8 cellular contexts compared by ENCODE assay signal in the genomic region with DNA sequence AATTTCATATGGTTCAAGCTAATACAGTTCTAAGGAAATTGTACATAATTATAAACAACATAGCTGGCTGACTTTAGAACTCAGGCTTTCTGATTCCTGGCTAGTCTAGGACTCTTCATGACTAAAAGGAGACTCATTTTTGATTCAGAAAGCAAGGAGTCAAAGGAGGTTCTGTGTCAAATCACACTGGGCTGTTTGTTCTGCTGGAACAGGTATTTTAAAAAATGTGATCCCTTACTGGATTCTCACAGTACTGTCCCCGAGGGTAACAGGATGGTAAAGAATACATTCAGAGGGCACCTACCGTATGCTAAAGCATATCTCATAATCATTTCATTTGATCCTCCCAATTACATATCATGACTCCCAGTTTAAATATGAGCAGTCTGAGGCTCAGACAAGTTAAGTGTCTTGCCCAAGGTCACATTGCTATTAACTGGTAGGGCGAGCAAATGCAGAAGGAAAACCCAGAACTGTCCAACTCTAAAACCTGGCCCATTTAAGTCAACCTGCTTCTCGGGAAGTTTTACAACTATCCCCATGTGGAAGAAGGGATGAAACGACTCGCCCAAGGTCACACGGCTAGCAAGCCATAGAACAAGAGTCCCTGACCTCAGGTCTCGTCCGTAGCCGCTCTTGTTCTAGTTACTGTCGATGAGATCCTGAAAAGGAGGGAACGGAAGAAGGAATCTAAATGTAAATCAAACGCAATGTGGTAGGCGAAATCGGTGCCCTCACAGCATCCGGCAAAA. TPM values are rescaled to one million over a fixed set of nuclear protein-coding genes. Genes with fewer than 3 reads are reported as not detected.
DNase-seq lines count a peak whose midpoint lies in the region; ATAC-seq and TF ChIP-seq lines count a peak whose summit lies in the region.

No MANE protein-coding gene starts in this region.

- H3K36me3 Mint-ChIP-seq in activated CD8-positive, alpha-beta memory T cell treated with anti-CD3 and anti-CD28 coated beads, Interleukin-2, amount 10 ng/mL, durations not matched to agents 7 days and 5 days: peaks cover 20% of the 10 kb centered on the region
- H3K36me3 Mint-ChIP-seq in WTC11: peaks cover 19% of the 10 kb centered on the region

- CTCF ChIA-PET in activated CD8-positive, alpha-beta memory T cell treated with anti-CD3 and anti-CD28 coated beads, Interleukin-2, amount 10 ng/mL, durations not matched to agents 7 days and 5 days (lab: Charles Lee): interaction anchor here (0.8 to 2.5 kb wide), 7 partner anchors 9 to 56 kb away, joined by 3 to 11 read pairs (median 5); no protein-coding TSS in a partner anchor
- CTCF ChIA-PET in WTC11 (lab: Charles Lee): interaction anchor here (1.8 to 1.9 kb wide), 2 partner anchors 11 to 1060 kb away, joined by 4 to 5 read pairs; no protein-coding TSS in a partner anchor

- peaks cover 3% of the 10 kb centered on the region for H3K36me3 ChIP-seq in cardiac muscle cell

- H3K9me3 Mint-ChIP-seq in activated CD8-positive, alpha-beta memory T cell treated with anti-CD3 and anti-CD28 coated beads, Interleukin-2, amount 10 ng/mL, durations not matched to agents 7 days and 5 days (ENCODE audit: low read depth): no peaks in the 10 kb centered on the region
- no peaks in the 10 kb centered on the region for H3K9me3 Mint-ChIP-seq in WTC11

- no peaks in the 10 kb centered on the region for H3K27me3 Mint-ChIP-seq in activated CD8-positive, alpha-beta memory T cell treated with anti-CD3 and anti-CD28 coated beads, Interleukin-2, amount 10 ng/mL, durations not matched to agents 7 days and 5 days
- no peaks in the 10 kb centered on the region for H3K27me3 Mint-ChIP-seq in WTC11 (ENCODE audit: low read depth)

- H3K4me1 ChIP-seq in cardiac muscle cell (ENCODE audit: low read depth): peaks cover 8% of the 10 kb centered on the region

- TF ChIP-seq CTCF in WTC11 (IDR thresholded peaks at IDR 0.05): no peak
- TF ChIP-seq CTCF in cardiac muscle cell (IDR thresholded peaks at IDR 0.05; ENCODE audit: low read depth, low read length): no peak

- ATAC-seq in activated CD8-positive, alpha-beta memory T cell treated with anti-CD3 and anti-CD28 coated beads, Interleukin-2, amount 10 ng/mL, durations not matched to agents 7 days and 5 days: peak; percentile 20
- peak; percentile 17 for ATAC-seq in HG03025 (IDR thresholded peaks at IDR 0.05; ENCODE audit: low FRiP score, unreplicated experiment)
- ATAC-seq in WTC11: no peak

- H3K4me3 Mint-ChIP-seq in activated CD8-positive, alpha-beta memory T cell treated with anti-CD3 and anti-CD28 coated beads, Interleukin-2, amount 10 ng/mL, durations not matched to agents 7 days and 5 days: peak overlapping the region; percentile 91
- H3K4me3 Mint-ChIP-seq in WTC11: no peak overlapping the region; the same call in 1 of the 2 replicates

- peaks cover 18% of the 10 kb centered on the region for H3K4me1 Mint-ChIP-seq in activated CD8-positive, alpha-beta memory T cell treated with anti-CD3 and anti-CD28 coated beads, Interleukin-2, amount 10 ng/mL, durations not matched to agents 7 days and 5 days
- H3K4me1 Mint-ChIP-seq in WTC11: peaks cover 41% of the 10 kb centered on the region

- peak overlapping the region; percentile 91 for H3K27ac Mint-ChIP-seq in activated CD8-positive, alpha-beta memory T cell treated with anti-CD3 and anti-CD28 coated beads, Interleukin-2, amount 10 ng/mL, durations not matched to agents 7 days and 5 days
- H3K27ac Mint-ChIP-seq in WTC11: peak overlapping the region; percentile 96

- POLR2A ChIA-PET in WTC11 (lab: Charles Lee): interaction anchor here (1.6 kb wide), 1 partner anchor 85 kb away, joined by 8 read pairs; the partner anchor contains the start of gene JUN

- DNase-seq in activated CD8-positive, alpha-beta memory T cell treated with anti-CD3 and anti-CD28 coated beads, Interleukin-2, amount 10 ng/mL, durations not matched to agents 7 days and 5 days: no peak
- DNase-seq in activated CD8-positive, alpha-beta memory T cell treated with anti-CD3 and anti-CD28 coated beads, Interleukin-2, amount 50 U/mL, for 4 hours: no peak
- DNase-seq in WTC11 (ENCODE audit: low spot score) (no peak), cardiac muscle cell (ENCODE audit: low read depth in 1 of 2, low spot score in 1 of 2) (peak in 1 of 2 donors; percentile 14), renal cortical epithelial cell (ENCODE audit: low read depth) (peak; percentile 15), dedifferentiated amniotic fluid mesenchymal stem cell (ENCODE audit: extremely low spot score) (no peak)
- DNase-seq in activated CD8-positive, alpha-beta memory T cell treated with anti-CD3 and anti-CD28 coated beads for 24 hours: no peak

- H3K4me3 ChIP-seq in cardiac muscle cell: peak overlapping the region; percentile 86

- no peaks in the 10 kb centered on the region for H3K27me3 ChIP-seq in cardiac muscle cell

- H3K9me3 ChIP-seq in cardiac muscle cell (ENCODE audit: low read depth): no peaks in the 10 kb centered on the region

- H3K27ac ChIP-seq in cardiac muscle cell: peak overlapping the region; percentile 80

TF ChIP-seq in WTC11, 78 proteins besides CTCF, POLR2A, EP300 and RAD21:
- TF ChIP-seq MXD4 (CRISPR knock-in tag; IDR thresholded peaks at IDR 0.05; ENCODE audit: borderline replicate concordance): no peak
- TF ChIP-seq, protein P1, sequence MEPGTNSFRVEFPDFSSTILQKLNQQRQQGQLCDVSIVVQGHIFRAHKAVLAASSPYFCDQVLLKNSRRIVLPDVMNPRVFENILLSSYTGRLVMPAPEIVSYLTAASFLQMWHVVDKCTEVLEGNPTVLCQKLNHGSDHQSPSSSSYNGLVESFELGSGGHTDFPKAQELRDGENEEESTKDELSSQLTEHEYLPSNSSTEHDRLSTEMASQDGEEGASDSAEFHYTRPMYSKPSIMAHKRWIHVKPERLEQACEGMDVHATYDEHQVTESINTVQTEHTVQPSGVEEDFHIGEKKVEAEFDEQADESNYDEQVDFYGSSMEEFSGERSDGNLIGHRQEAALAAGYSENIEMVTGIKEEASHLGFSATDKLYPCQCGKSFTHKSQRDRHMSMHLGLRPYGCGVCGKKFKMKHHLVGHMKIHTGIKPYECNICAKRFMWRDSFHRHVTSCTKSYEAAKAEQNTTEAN (CRISPR knock-in tag; IDR thresholded peaks at IDR 0.05): 0 out of 2 replicates have a peak, but pooled peaks have one; percentile 29

RNA-seq across cellular contexts. Expression of gene MYSM1, which starts 0.7 kb away (rescaled TPM):
- 10 to 100 TPM; 45.3 to 60.5 TPM for total RNA-seq in activated CD8-positive, alpha-beta memory T cell treated with anti-CD3 and anti-CD28 coated beads, Interleukin-2, amount 10 ng/mL, durations not matched to agents 7 days and 5 days
- total RNA-seq in WTC11 (2021): 86.4 to 118 TPM (median 89.3 TPM) in 3 replicates
- total RNA-seq in cardiac muscle cell: 8.1 and 21.7 TPM in 2 replicates
- polyA plus RNA-seq in cardiac muscle cell: 8.0 and 22.5 TPM in 2 replicates
- total RNA-seq in renal cortical epithelial cell: 5.2 and 25.0 TPM in 2 replicates
